In the genomic region with DNA sequence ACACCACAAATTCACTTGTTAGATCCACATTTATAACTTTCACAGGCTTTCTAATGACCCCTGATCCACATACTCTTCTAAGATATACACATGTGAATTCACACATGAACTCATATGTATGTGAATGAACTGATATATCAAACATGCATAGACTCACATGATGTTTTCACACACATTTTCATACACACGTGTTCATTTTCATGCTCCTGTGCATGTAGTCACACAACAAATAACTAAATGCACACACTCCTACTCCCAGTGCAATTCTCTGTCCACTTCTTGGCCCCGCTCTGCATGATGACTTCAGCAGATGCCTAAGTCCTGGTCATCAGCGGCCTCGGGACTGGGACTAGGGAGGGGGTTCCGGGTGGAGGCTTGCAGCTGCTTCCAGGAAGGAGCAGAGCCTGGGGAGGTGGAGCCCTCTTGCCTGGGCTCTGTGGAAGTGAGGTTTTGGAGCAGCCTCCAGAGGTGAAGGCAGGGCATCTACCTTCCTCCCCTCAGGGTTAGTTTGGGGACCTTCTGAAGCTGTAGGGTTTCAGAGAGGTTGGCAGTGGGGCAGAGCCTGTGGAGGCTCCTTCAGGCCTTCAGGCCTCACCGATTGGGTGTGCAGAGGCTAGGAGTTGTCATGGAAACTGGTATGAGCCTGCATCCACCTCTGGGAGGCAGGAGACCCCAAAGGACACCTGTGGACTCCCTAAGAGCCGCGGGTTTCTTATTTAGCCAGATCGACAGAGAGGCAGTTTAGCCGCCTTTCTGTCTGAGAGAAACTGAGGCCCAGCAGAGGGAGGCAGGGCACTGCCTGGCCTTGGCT, we compare ENCODE assay signal across 7 cellular contexts. TPM values are rescaled to one million over a fixed set of nuclear protein-coding genes. Genes with fewer than 3 reads are reported as not detected.
DNase-seq lines count a peak whose midpoint lies in the region; ATAC-seq and TF ChIP-seq lines count a peak whose summit lies in the region.

No MANE protein-coding gene starts in this region.

- peak; percentile 82 to 98 for TF ChIP-seq POLR2A in adrenal gland (IDR thresholded peaks at IDR 0.05)

- H3K27me3 ChIP-seq in adrenal gland (no peaks in the 10 kb centered on the region), heart right ventricle (no peaks in the 10 kb centered on the region)

- intact Hi-C loops in adrenal gland (cut with DNase I) (no loop called here), heart right ventricle (cut with DNase I) (no loop called here), posterior vena cava (cut with DNase I) (no loop called here)

- no peak for TF ChIP-seq CTCF in HFF-Myc (IDR thresholded peaks at IDR 0.05; ENCODE audit: low read depth, low read length, missing control alignments)
- TF ChIP-seq CTCF in adrenal gland (IDR thresholded peaks at IDR 0.05): no peak
- TF ChIP-seq CTCF in heart right ventricle (IDR thresholded peaks at IDR 0.05): peak in 2 of 9 donors; percentile 17 to 25

- H3K4me3 ChIP-seq in HFF-Myc (replicated peaks; ENCODE audit: low read depth, low read length) (peak overlapping the region; percentile 84), adrenal gland (peak overlapping the region in 1 of 4 donors; percentile 86), heart right ventricle (peak overlapping the region; percentile 4 to 93 (median 85))

- 4 to 30% (median 28%) methylated on average over 5 to 10 of the region's 10 CpGs for WGBS in adrenal gland, 4 donors
- WGBS in heart right ventricle, 2 donors: 25 to 26% methylated on average over 10 of the region's 10 CpGs

- DNase-seq in HFF-Myc (ENCODE audit: extremely low read depth, low read depth): no peak
- peak; percentile 91 to 98 (median 97) for DNase-seq in adrenal gland
- DNase-seq in heart right ventricle: peak; percentile 86 to 95
- peak; percentile 97 for DNase-seq in posterior vena cava (ENCODE audit: low spot score)
- DNase-seq in KG1 (lab: John Stamatoyannopoulos, UW): no peak
- DNase-seq in SHP77 treated with DMSO at 0.1 percent for 48 hours (lab: John Stamatoyannopoulos, UW): no peak

- H3K9me3 ChIP-seq in adrenal gland (replicated peaks in 1 of 3) (no peaks in the 10 kb centered on the region), heart right ventricle (no peaks in the 10 kb centered on the region)

- H3K27ac ChIP-seq in adrenal gland (peak overlapping the region; percentile 92 to 100 (median 100)), heart right ventricle (peak overlapping the region in 9 of 10 donors; percentile 99 to 100 (median 100))

- ATAC-seq in heart right ventricle (peak; percentile 25 to 65 (median 52)), GM19324 (IDR thresholded peaks at IDR 0.05; ENCODE audit: low FRiP score, unreplicated experiment) (no peak)

- peaks cover 0 to 40% of the 10 kb centered on the region in 2 donors for H3K36me3 ChIP-seq in adrenal gland (replicated peaks in 1 of 2)
- H3K36me3 ChIP-seq in heart right ventricle: peaks cover 0 to 42% (median 35%) of the 10 kb centered on the region in 9 donors

- H3K4me1 ChIP-seq in adrenal gland (replicated peaks in 1 of 2): peaks cover 24 to 38% of the 10 kb centered on the region in 2 donors
- peaks cover 18 to 84% (median 58%) of the 10 kb centered on the region in 9 donors for H3K4me1 ChIP-seq in heart right ventricle

RNA-seq across cellular contexts. Expression of a gene that starts 1.8 kb away (rescaled TPM):
- total RNA-seq in adrenal gland: 100 to 1,000 TPM in 4 of 8 donors, 10 to 100 TPM in 4; 45.6 to 161 (median 101) TPM
- 100 to 1,000 TPM in 2 of 3 donors, 10 to 100 TPM in 1; 12.2 to 232 (median 126) TPM for polyA plus RNA-seq in adrenal gland
- total RNA-seq in heart right ventricle: 10 to 100 TPM; 28.6 to 48.3 (median 38.9) TPM
- polyA plus RNA-seq in heart right ventricle: 10 to 100 TPM; 43.8 to 73.7 TPM
- 10 to 100 TPM; 71.4 to 91.3 TPM for total RNA-seq in posterior vena cava

RNA-seq across cellular contexts. Expression of a gene that starts 14.1 kb away (rescaled TPM):
- total RNA-seq in adrenal gland: 10 to 100 TPM in 4 of 8 donors, 1 to 10 TPM in 4; 5.3 to 14.2 (median 10.2) TPM
- polyA plus RNA-seq in adrenal gland: 10 to 100 TPM in 1 of 3 donors, 1 to 10 TPM in 2; 7.6 to 21.8 (median 9.0) TPM
- total RNA-seq in heart right ventricle: 1 to 10 TPM; 4.7 to 7.7 (median 5.4) TPM
- polyA plus RNA-seq in heart right ventricle: 1 to 10 TPM; 4.2 to 6.1 TPM
- total RNA-seq in posterior vena cava: 1 to 10 TPM; 5.2 to 5.6 TPM

RNA-seq across cellular contexts. Expression of a gene that starts 14.1 kb away (rescaled TPM):
- total RNA-seq in adrenal gland: 100 to 1,000 TPM in 6 of 8 donors, 10 to 100 TPM in 2; 92.7 to 214 (median 122) TPM
- polyA plus RNA-seq in adrenal gland: 100 to 1,000 TPM in 2 of 3 donors, 10 to 100 TPM in 1; 58.4 to 188 (median 175) TPM
- total RNA-seq in heart right ventricle: 10 to 100 TPM; 43.8 to 73.4 (median 55.2) TPM
- polyA plus RNA-seq in heart right ventricle: 100 to 1,000 TPM; 102 to 123 TPM
- 10 to 100 TPM; 48.6 to 53.9 TPM for total RNA-seq in posterior vena cava

RNA-seq across cellular contexts. Expression of a gene that starts 29.5 kb away (rescaled TPM):
- total RNA-seq in adrenal gland (1 to 10 TPM in 2 of 8 donors, under 1 TPM in 5, not detected in 1; 0.13 to 1.9 (median 0.60) TPM), heart right ventricle (under 1 TPM in 9 of 10 donors, not detected in 1; 0.17 to 0.60 (median 0.22) TPM), posterior vena cava (under 1 TPM; 0.48 to 0.83 TPM)
- polyA plus RNA-seq in adrenal gland (1 to 10 TPM in 2 of 3 donors, under 1 TPM in 1; 0.18 to 3.5 (median 1.0) TPM), heart right ventricle (under 1 TPM; 0.13 to 0.66 TPM)

RNA-seq across cellular contexts. Expression of a gene that starts 29.6 kb away (rescaled TPM):
- 10 to 100 TPM; 20.4 to 54.0 (median 36.3) TPM for total RNA-seq in adrenal gland
- 10 to 100 TPM; 24.1 to 32.8 (median 25.7) TPM for polyA plus RNA-seq in adrenal gland
- total RNA-seq in heart right ventricle: 10 to 100 TPM in 9 of 10 donors, 1 to 10 TPM in 1; 8.4 to 25.7 (median 14.2) TPM
- polyA plus RNA-seq in heart right ventricle: 10 to 100 TPM; 16.6 to 23.6 TPM
- 10 to 100 TPM; 72.7 to 79.5 TPM for total RNA-seq in posterior vena cava

Comparison
In these comparisons a context has a peak if more than half of its experiments do, and no peak if none do; other contexts are left out.
1. DNase-seq: peak in adrenal gland (7 of 7), heart right ventricle (2 of 2) and posterior vena cava (single experiment); none in HFF-Myc (single experiment), KG1 (single experiment) and SHP77 treated with DMSO at 0.1 percent for 48 hours (single experiment).